Comparison of ENCODE assay signal across 8 cellular contexts in genomic region chr10:42638053-42638820, GRCh38. TPM values are rescaled to one million over a fixed set of nuclear protein-coding genes. Genes with fewer than 3 reads are reported as not detected.
A peak's percentile ranks its signal among the peaks of the same experiment; 100 is the strongest.
DNase-seq lines count a peak whose midpoint lies in the region; ATAC-seq and TF ChIP-seq lines count a peak whose summit lies in the region.

ZNF33B (minus strand) TSS chr10:42638570; CDS start chr10:42636928, 1,642 bp downstream.

- H3K4me1 Mint-ChIP-seq in T-helper 1 cell treated with Interleukin-12 subunit alpha and Interleukin-12 subunit beta and Interleukin-4 antibody, amounts not matched to agents 30 μg/mL and 1 μg/mL, for 36 hours (ENCODE audit: low read depth): peaks cover 19% of the 10 kb centered on the region

- H3K27me3 Mint-ChIP-seq in T-helper 1 cell treated with Interleukin-12 subunit alpha and Interleukin-12 subunit beta and Interleukin-4 antibody, amounts not matched to agents 30 μg/mL and 1 μg/mL, for 36 hours (ENCODE audit: low read depth): no peaks in the 10 kb centered on the region

- H3K36me3 ChIP-seq in prostate gland: no peaks in the 10 kb centered on the region
- peaks cover 2% of the 10 kb centered on the region for H3K36me3 ChIP-seq in urinary bladder (ENCODE audit: insufficient read depth)

- peak; percentile 80 for DNase-seq in NCI-H1694 treated with DMSO at 0.1 percent for 48 hours (lab: John Stamatoyannopoulos, UW)
- DNase-seq in amygdala (lab: John Stamatoyannopoulos, UW): peak; percentile 46 to 91 (median 84)
- DNase-seq in left ventricle myocardium superior: peak; percentile 96
- DNase-seq in prostate gland (ENCODE audit: low spot score): peak; percentile 97

- peak within 1 kb of the TSS; percentile 68 to 71 for H3K4me3 ChIP-seq in prostate gland
- peak within 1 kb of the TSS; percentile 66 for H3K4me3 ChIP-seq in urinary bladder (ENCODE audit: low read depth, low read length)

- H3K27ac Mint-ChIP-seq in T-helper 1 cell treated with Interleukin-12 subunit alpha and Interleukin-12 subunit beta and Interleukin-4 antibody, amounts not matched to agents 30 μg/mL and 1 μg/mL, for 36 hours: peak within 1 kb of the TSS; percentile 95

- no peaks in the 10 kb centered on the region for H3K9me3 Mint-ChIP-seq in T-helper 1 cell treated with Interleukin-12 subunit alpha and Interleukin-12 subunit beta and Interleukin-4 antibody, amounts not matched to agents 30 μg/mL and 1 μg/mL, for 36 hours

- H3K36me3 Mint-ChIP-seq in T-helper 1 cell treated with Interleukin-12 subunit alpha and Interleukin-12 subunit beta and Interleukin-4 antibody, amounts not matched to agents 30 μg/mL and 1 μg/mL, for 36 hours (ENCODE audit: low read depth): peaks cover 12% of the 10 kb centered on the region

- H3K27ac ChIP-seq in prostate gland (peak within 1 kb of the TSS; percentile 95 to 96), urinary bladder (ENCODE audit: low read depth) (peak within 1 kb of the TSS; percentile 96)

- TF ChIP-seq POLR2A in prostate gland (IDR thresholded peaks at IDR 0.05): peak; percentile 73

- intact Hi-C loops in left ventricle myocardium superior (cut with micrococcal nuclease) (no loop called here), prostate gland (cut with DNase I) (loop anchor here (5.0 to 10.0 kb wide), 2 partner anchors 83 to 144 kb away; partner anchors contain the start of gene BMS1)

- ATAC-seq in GM18499 (IDR thresholded peaks at IDR 0.05; ENCODE audit: insufficient read depth, unreplicated experiment) (peak; percentile 94), HG02938 (IDR thresholded peaks at IDR 0.05; ENCODE audit: unreplicated experiment) (peak; percentile 92), left ventricle myocardium superior (peak; percentile 99)

- H3K4me3 Mint-ChIP-seq in T-helper 1 cell treated with Interleukin-12 subunit alpha and Interleukin-12 subunit beta and Interleukin-4 antibody, amounts not matched to agents 30 μg/mL and 1 μg/mL, for 36 hours: peak within 1 kb of the TSS; percentile 92

- H3K4me1 ChIP-seq in prostate gland (replicated peaks) (no peaks in the 10 kb centered on the region), urinary bladder (ENCODE audit: insufficient read depth) (no peaks in the 10 kb centered on the region)

- no peaks in the 10 kb centered on the region for H3K9me3 ChIP-seq in prostate gland

- under 1% methylated on average over 50 of the region's 62 CpGs for WGBS in prostate gland
- under 1% methylated on average over 62 of the region's 62 CpGs for WGBS in urinary bladder

- peak in 1 of 4 experiments; percentile 7 for TF ChIP-seq CTCF in prostate gland (IDR thresholded peaks at IDR 0.05)

- H3K27me3 ChIP-seq in prostate gland (replicated peaks; ENCODE audit: insufficient read depth): no peaks in the 10 kb centered on the region

RNA-seq across cellular contexts. Expression of gene ZNF33B, which starts in this region (rescaled TPM):
- total RNA-seq in left ventricle myocardium superior (14.3 TPM), prostate gland (10 to 100 TPM; 25.6 to 32.6 TPM), urinary bladder (35.2 TPM)
- polyA plus RNA-seq in urinary bladder: 11.6 TPM

Comparison
In these comparisons a context has a peak if more than half of its experiments do, and no peak if none do; other contexts are left out.
1. Peak in every context shown above with its lines: DNase-seq, ATAC-seq, H3K4me3 ChIP-seq and H3K27ac ChIP-seq.